8 cellular contexts compared by ENCODE assay signal in the genomic region with DNA sequence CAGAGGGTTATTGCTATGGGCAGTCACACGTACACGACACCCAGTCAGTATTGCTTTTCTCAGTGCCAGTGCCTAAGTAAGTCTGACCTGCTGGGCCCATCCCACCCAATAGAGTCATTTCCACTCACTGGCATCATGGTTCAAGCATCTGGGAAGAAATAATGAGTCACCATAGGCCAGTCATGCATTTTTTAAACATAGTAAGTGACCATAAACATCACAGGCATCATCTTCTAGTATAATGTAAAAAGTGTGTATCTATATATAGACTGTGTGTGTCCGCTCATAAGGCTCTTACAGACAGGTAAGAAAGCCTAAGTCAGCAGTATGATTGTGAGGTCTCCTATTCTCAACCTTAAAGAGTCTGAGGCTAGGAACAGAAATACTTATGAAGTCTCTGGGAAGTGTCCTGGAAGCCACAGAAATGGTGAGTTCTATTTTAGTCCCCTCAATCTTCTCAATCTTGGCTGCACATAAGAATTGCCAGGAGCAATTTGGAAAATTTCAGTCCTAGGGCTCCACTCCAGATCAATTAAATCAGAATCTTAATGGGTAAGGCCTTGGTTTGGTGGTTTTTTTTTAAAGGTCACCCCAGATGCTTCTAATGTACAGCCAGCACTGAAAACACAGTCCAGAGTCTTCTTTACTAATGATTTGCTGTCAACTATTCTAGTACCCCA.
A peak's percentile ranks its signal among the peaks of the same experiment; 100 is the strongest.
DNase-seq lines count a peak whose midpoint lies in the region; ATAC-seq and TF ChIP-seq lines count a peak whose summit lies in the region.

No MANE protein-coding gene starts in this region.

- no peak overlapping the region for H2AFZ ChIP-seq in PC-3 (ENCODE audit: low read length)

- H3K9ac ChIP-seq in PC-3 (ENCODE audit: low read length): no peak overlapping the region

- POLR2A ChIA-PET in PC-3 (lab: Charles Lee; ENCODE audit: unreplicated experiment): no interaction called here

- ATAC-seq in PC-3 (peak; percentile 94), GM19395 (IDR thresholded peaks at IDR 0.05; ENCODE audit: unreplicated experiment) (no peak)

- no peaks in the 10 kb centered on the region for H3K27me3 ChIP-seq in PC-3 (ENCODE audit: low read length)

- no peaks in the 10 kb centered on the region for H4K20me1 ChIP-seq in PC-3 (ENCODE audit: low read length)

- H3K36me3 ChIP-seq in PC-3 (ENCODE audit: low read depth, low read length): no peaks in the 10 kb centered on the region

- no peak overlapping the region for H3K4me2 ChIP-seq in PC-3 (ENCODE audit: low read length)

- H3K9me3 ChIP-seq in PC-3 (ENCODE audit: low read length): no peaks in the 10 kb centered on the region

- H3K79me2 ChIP-seq in PC-3 (ENCODE audit: low read length): no peaks in the 10 kb centered on the region

- peaks cover 22% of the 10 kb centered on the region for H3K4me1 ChIP-seq in PC-3 (ENCODE audit: insufficient read depth, low read length)

- no TSS peak for BruUV-seq in PC-3 (replicated peaks; lab: Mats Ljungman, UMichigan)

- no peaks in the 10 kb centered on the region for H3F3A ChIP-seq in PC-3 (ENCODE audit: low read length, unreplicated experiment)

- H3K9me2 ChIP-seq in PC-3 (replicated peaks; ENCODE audit: low read length): no peaks in the 10 kb centered on the region

- H3K4me3 ChIP-seq in AG09309 (ENCODE audit: control insufficient read depth, low read depth, low read length) (no peak overlapping the region), PC-3 (ENCODE audit: low read length) (no peak overlapping the region)

- CTCF ChIA-PET in PC-3 (lab: Charles Lee): no interaction called here

- intact Hi-C loops in PC-3 (cut with micrococcal nuclease): no loop called here

- TF ChIP-seq CTCF in AG09309 (IDR thresholded peaks at IDR 0.05; ENCODE audit: control insufficient read depth, insufficient read depth, low read depth, low read length, missing control alignments) (no peak), PC-3 (conservative IDR thresholded peaks at IDR 0.05; ENCODE audit: low read depth, low read length) (no peak)

- H3K27ac ChIP-seq in PC-3 (ENCODE audit: low read length): peak overlapping the region; percentile 38

- DNase-seq in AG09309 (ENCODE audit: low read depth): peak; percentile 89
- peak; percentile 84 for DNase-seq in PC-3
- peak; percentile 82 for DNase-seq in dedifferentiated amniotic fluid mesenchymal stem cell (ENCODE audit: extremely low spot score)
- DNase-seq in non-pigmented ciliary epithelial cell (ENCODE audit: low read depth): peak; percentile 86
- DNase-seq in NCI-H2107 (lab: John Stamatoyannopoulos, UW): no peak
- no peak for DNase-seq in activated CD8-positive, alpha-beta memory T cell treated with anti-CD3 and anti-CD28 coated beads for 24 hours
- no peak for DNase-seq in islet precursor cell

Comparison
In these comparisons a context has a peak if more than half of its experiments do, and no peak if none do; other contexts are left out.
1. DNase-seq: peak in AG09309 (single experiment), PC-3 (single experiment), dedifferentiated amniotic fluid mesenchymal stem cell (single experiment) and non-pigmented ciliary epithelial cell (single experiment); none in NCI-H2107 (single experiment), activated CD8-positive, alpha-beta memory T cell treated with anti-CD3 and anti-CD28 coated beads for 24 hours (single experiment) and islet precursor cell (single experiment).